ENCODE assay signal across 1 cellular context in genomic region chr4:153755186-153755585, GRCh38.
A peak's percentile ranks its signal among the peaks of the same experiment; 100 is the strongest.
TF ChIP-seq lines count a peak whose summit lies in the region.

No MANE protein-coding gene starts in this region.

TF ChIP-seq in K562, 482 proteins besides CTCF, POLR2A, EP300 and RAD21:
- TF ChIP-seq SPI1 (IDR thresholded peaks at IDR 0.05; ENCODE audit: borderline replicate concordance, low read depth, low read length) (no peak), NFIC (IDR thresholded peaks at IDR 0.05) (peak; percentile 32; the same call in 1 of the 2 replicates)
TF ChIP-seq in K562: peak in this region for 1.
